11 cellular contexts compared by ENCODE assay signal in the genomic region with DNA sequence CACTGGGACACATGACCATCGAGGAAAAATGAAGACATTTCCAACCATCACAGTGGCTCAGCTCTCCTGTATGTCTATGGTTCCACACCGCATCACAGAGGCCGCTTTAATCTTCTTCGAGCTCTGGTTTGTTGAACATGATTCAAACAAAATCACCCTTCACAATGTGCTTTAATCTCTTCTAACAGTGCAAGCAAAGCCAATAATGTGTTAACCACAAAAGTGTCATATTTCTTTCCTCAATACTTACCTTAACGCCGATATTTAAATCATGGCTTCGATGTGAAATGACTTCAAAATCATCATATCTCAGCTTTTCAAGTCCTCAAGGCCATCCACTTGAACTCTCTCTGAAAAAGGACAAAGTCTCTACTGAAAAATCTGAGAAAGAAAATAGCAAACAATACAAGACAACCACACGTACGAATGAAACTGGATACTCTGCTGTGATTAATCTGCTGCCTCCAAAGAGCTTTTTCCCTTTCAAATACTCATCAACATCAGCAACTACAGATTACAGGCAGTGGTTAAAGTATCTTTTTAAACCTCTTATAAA. TPM values are rescaled to one million over a fixed set of nuclear protein-coding genes. Genes with fewer than 3 reads are reported as not detected.
DNase-seq lines count a peak whose midpoint lies in the region; ATAC-seq and TF ChIP-seq lines count a peak whose summit lies in the region.
"Had no signal": no experiment of that assay in that cellular context is flagged by ENCODE, and none has a peak within 500 bp of the region (broad histone marks: within the 10 kb centered on the region; RNA-seq: fewer than 3 reads in every experiment).

No MANE protein-coding gene starts in this region.

- no peak overlapping the region for H3K4me2 ChIP-seq in hepatocyte

- H3K9me3 Mint-ChIP-seq in stimulated activated naive CD8-positive, alpha-beta T cell treated with anti-CD3 and anti-CD28 coated beads, Interleukin-15, Interleukin-2, amounts not matched to agents 100 ng/mL and 50 ng/mL, for 24 hours = peaks cover 14% of the 10 kb centered on the region
- peaks cover 0 to 4% (median 0%) of the 10 kb centered on the region in 3 donors for H3K9me3 Mint-ChIP-seq in T-cell

- H3K9me2 ChIP-seq in hepatocyte (replicated peaks; ENCODE audit: insufficient read depth) = no peaks in the 10 kb centered on the region

- TF ChIP-seq POLR2A in vagina (IDR thresholded peaks at IDR 0.05) (no peak), thyroid gland (IDR thresholded peaks at IDR 0.05) (no peak)

- H3K27ac ChIP-seq in hepatocyte (peak overlapping the region; percentile 83), vagina (peak overlapping the region; percentile 75), thyroid gland (peak overlapping the region in 1 of 3 donors; percentile 79)

- POLR2A ChIA-PET in T-cell (lab: Charles Lee) = interaction anchor here in 1 of 2 donors (1.6 kb wide), 1 partner anchor 22 kb away, joined by 5 read pairs; no protein-coding TSS in a partner anchor

- WGBS in hepatocyte (ENCODE audit: low lambda C conversion rate, missing lambda C conversion rate) = 72% methylated on average over 9 of the region's 9 CpGs
- 76 to 91% methylated on average over 9 of the region's 9 CpGs for WGBS in thyroid gland, 2 donors

- H3K27ac Mint-ChIP-seq in stimulated activated naive CD8-positive, alpha-beta T cell treated with anti-CD3 and anti-CD28 coated beads, Interleukin-15, Interleukin-2, amounts not matched to agents 100 ng/mL and 50 ng/mL, for 24 hours = peak overlapping the region; percentile 37
- H3K27ac Mint-ChIP-seq in T-cell = peak overlapping the region; percentile 18 to 50

- intact Hi-C loops in vagina (cut with DNase I) = no loop called here
- intact Hi-C loops in thyroid gland (cut with DNase I) = no loop called here

- DNase-seq in stimulated activated naive CD8-positive, alpha-beta T cell treated with anti-CD3 and anti-CD28 coated beads, Interleukin-15, Interleukin-2, amounts not matched to agents 100 U/mL and 50 U/mL, for 24 hours = no peak
- DNase-seq in T-cell (peak in 9 of 34 experiments; percentile 8 to 26 (median 17)), hepatocyte (ENCODE audit: low spot score) (no peak), vagina (ENCODE audit: extremely low spot score in 2 of 2) (no peak), epidermal melanocyte (ENCODE audit: insufficient read length, low spot score) (no peak), thyroid gland (no peak), retina (no peak)
- DNase-seq: activated CD4-positive, alpha-beta T cell treated with anti-CD3 and anti-CD28 coated beads for 1 hour; NCI-H345; SIG-M5 had no signal

- CTCF ChIA-PET in T-cell (lab: Charles Lee) = interaction anchor here in 1 of 2 donors (0.7 to 1.5 kb wide), 4 partner anchors 10 to 78 kb away, joined by 3 to 10 read pairs (median 4); no protein-coding TSS in a partner anchor

- TF ChIP-seq CTCF in hepatocyte (IDR thresholded peaks at IDR 0.05; ENCODE audit: poor library complexity) (no peak), vagina (IDR thresholded peaks at IDR 0.05) (no peak), thyroid gland (IDR thresholded peaks at IDR 0.05) (no peak)

- H3K4me3 Mint-ChIP-seq in stimulated activated naive CD8-positive, alpha-beta T cell treated with anti-CD3 and anti-CD28 coated beads, Interleukin-15, Interleukin-2, amounts not matched to agents 100 ng/mL and 50 ng/mL, for 24 hours = peak overlapping the region; percentile 25
- H3K4me3 Mint-ChIP-seq in T-cell = peak overlapping the region in 2 of 3 donors; percentile 4 to 64

- no peaks in the 10 kb centered on the region for H3K27me3 Mint-ChIP-seq in stimulated activated naive CD8-positive, alpha-beta T cell treated with anti-CD3 and anti-CD28 coated beads, Interleukin-15, Interleukin-2, amounts not matched to agents 100 ng/mL and 50 ng/mL, for 24 hours
- no peaks in the 10 kb centered on the region for H3K27me3 Mint-ChIP-seq in T-cell

- H3K4me1 ChIP-seq in hepatocyte (ENCODE audit: insufficient read depth) = peaks cover 22% of the 10 kb centered on the region
- peaks cover 48% of the 10 kb centered on the region for H3K4me1 ChIP-seq in vagina
- peaks cover 38 to 41% of the 10 kb centered on the region in 2 donors for H3K4me1 ChIP-seq in thyroid gland

- peaks cover 24% of the 10 kb centered on the region for H3K79me2 ChIP-seq in hepatocyte

- H2AFZ ChIP-seq in hepatocyte = no peak overlapping the region

- H3K27me3 ChIP-seq in hepatocyte (no peaks in the 10 kb centered on the region), vagina (no peaks in the 10 kb centered on the region), thyroid gland (no peaks in the 10 kb centered on the region)

- peaks cover 37% of the 10 kb centered on the region for H3K36me3 Mint-ChIP-seq in stimulated activated naive CD8-positive, alpha-beta T cell treated with anti-CD3 and anti-CD28 coated beads, Interleukin-15, Interleukin-2, amounts not matched to agents 100 ng/mL and 50 ng/mL, for 24 hours (ENCODE audit: low read depth)
- H3K36me3 Mint-ChIP-seq in T-cell = peaks cover 35% of the 10 kb centered on the region

- H3K9me3 ChIP-seq in hepatocyte (ENCODE audit: low read depth) (no peaks in the 10 kb centered on the region), vagina (no peaks in the 10 kb centered on the region), thyroid gland (no peaks in the 10 kb centered on the region)

- no peak for ATAC-seq in stimulated activated naive CD8-positive, alpha-beta T cell treated with anti-CD3 and anti-CD28 coated beads, Interleukin-15, Interleukin-2, amounts not matched to agents 100 U/mL and 50 U/mL, for 24 hours
- ATAC-seq in T-cell (replicated peaks in 1 of 4) = peak in 2 of 4 experiments; percentile 24 to 26

- H3K4me3 ChIP-seq in hepatocyte (no peak overlapping the region), vagina (no peak overlapping the region), thyroid gland (replicated peaks in 1 of 3) (no peak overlapping the region)

- H3K4me1 Mint-ChIP-seq in stimulated activated naive CD8-positive, alpha-beta T cell treated with anti-CD3 and anti-CD28 coated beads, Interleukin-15, Interleukin-2, amounts not matched to agents 100 ng/mL and 50 ng/mL, for 24 hours (ENCODE audit: low read depth) = peaks cover 43% of the 10 kb centered on the region
- peaks cover 31 to 48% (median 34%) of the 10 kb centered on the region in 3 donors for H3K4me1 Mint-ChIP-seq in T-cell

- no peaks in the 10 kb centered on the region for H3K36me3 ChIP-seq in hepatocyte (replicated peaks; ENCODE audit: insufficient read depth, low read depth)
- H3K36me3 ChIP-seq in vagina = peaks cover 0 to 8% of the 10 kb centered on the region in 2 donors
- peaks cover 0 to 6% of the 10 kb centered on the region in 2 donors for H3K36me3 ChIP-seq in thyroid gland

- no peaks in the 10 kb centered on the region for H4K20me1 ChIP-seq in hepatocyte (ENCODE audit: insufficient read depth, poor library complexity, severe bottlenecking)

RNA-seq across cellular contexts. Expression of a gene that starts 23.0 kb away (rescaled TPM):
- total RNA-seq in T-cell (10 to 100 TPM; 17.4 to 45.6 (median 19.6) TPM), hepatocyte (24.3 and 24.4 TPM in 2 replicates), vagina (111 TPM), thyroid gland (100 to 1,000 TPM in 2 of 4 donors, 10 to 100 TPM in 2; 59.9 to 211 (median 134) TPM)
- 36.5 and 64.2 TPM in 2 replicates for polyA plus RNA-seq in hepatocyte
